In the genomic region with DNA sequence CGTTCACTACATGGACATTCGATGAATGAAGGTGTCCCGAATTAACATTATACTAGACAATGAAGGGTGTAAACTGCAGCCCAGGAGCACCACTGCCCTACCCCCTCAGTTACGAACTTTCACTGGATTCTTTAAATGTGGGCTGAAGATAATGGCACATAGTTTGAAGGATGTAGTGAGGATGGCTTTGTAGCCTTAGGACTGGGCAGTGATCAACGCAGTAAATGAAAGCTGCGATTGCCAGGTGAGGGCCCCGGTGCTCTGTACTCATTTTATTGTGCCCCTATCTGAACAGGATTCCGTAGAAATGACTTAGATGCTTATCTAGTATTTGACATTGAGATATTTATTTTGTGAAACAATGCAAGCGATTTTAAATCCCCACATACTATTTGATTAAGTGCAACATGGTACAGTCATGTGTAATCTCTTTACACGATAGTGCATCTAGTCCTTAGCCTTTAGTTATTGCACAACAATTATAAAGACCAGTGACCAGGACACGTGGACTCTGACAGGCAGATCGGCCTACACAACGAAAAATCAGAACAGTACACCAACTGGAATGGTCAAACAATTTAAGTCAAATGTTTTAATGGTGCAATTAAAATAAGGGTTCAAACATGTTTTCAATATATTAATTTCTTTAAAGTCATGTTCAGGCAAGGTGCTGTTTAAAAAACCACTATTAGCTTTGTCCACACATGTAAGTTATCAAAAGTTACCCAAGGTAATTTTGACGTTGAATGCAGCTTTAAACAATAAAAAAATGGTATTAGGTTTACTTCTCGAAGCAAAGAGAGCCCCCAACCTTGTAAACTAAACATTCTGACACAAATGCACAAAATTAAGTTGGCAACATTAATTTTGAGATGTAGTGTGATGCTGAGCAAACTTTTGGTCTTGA, we compare ENCODE assay signal across 8 cellular contexts. TPM values are rescaled to one million over a fixed set of nuclear protein-coding genes. Genes with fewer than 3 reads are reported as not detected.
DNase-seq lines count a peak whose midpoint lies in the region; ATAC-seq, FAIRE-seq and TF ChIP-seq lines count a peak whose summit lies in the region.

No MANE protein-coding gene starts in this region.

- H3K9me2 ChIP-seq in OCI-LY1 (ENCODE audit: low read depth, low read length) = no peaks in the 10 kb centered on the region

- H3K4me3 ChIP-seq in OCI-LY1 (ENCODE audit: low read depth, low read length, poor library complexity, severe bottlenecking) (peak overlapping the region; percentile 97), epithelial cell of proximal tubule (ENCODE audit: low read depth, low read length) (peak overlapping the region; percentile 68), skeletal muscle tissue (ENCODE audit: low read length in 3 of 3) (peak overlapping the region; percentile 92 to 94 (median 94))

- no peak overlapping the region for H3K27ac Mint-ChIP-seq in activated CD4-positive, alpha-beta T cell treated with anti-CD3 and anti-CD28 coated beads for 36 hours

- H3K27me3 Mint-ChIP-seq in activated CD4-positive, alpha-beta T cell treated with anti-CD3 and anti-CD28 coated beads for 36 hours = no peaks in the 10 kb centered on the region

- H3K4me1 ChIP-seq in OCI-LY1 (ENCODE audit: insufficient read depth, low read length, severe bottlenecking) (peaks cover 22% of the 10 kb centered on the region), skeletal muscle tissue (ENCODE audit: control insufficient read depth in 3 of 3, insufficient read depth in 3 of 3, low read length in 3 of 3) (peaks cover 47 to 57% (median 49%) of the 10 kb centered on the region in 3 donors)

- peaks cover 4% of the 10 kb centered on the region for H3K36me3 Mint-ChIP-seq in activated CD4-positive, alpha-beta T cell treated with anti-CD3 and anti-CD28 coated beads for 36 hours (ENCODE audit: low read depth)

- no peaks in the 10 kb centered on the region for H3K27me3 ChIP-seq in OCI-LY1 (ENCODE audit: insufficient read depth, low read length)
- H3K27me3 ChIP-seq in skeletal muscle tissue (ENCODE audit: control insufficient read depth in 3 of 3, insufficient read depth in 3 of 3, low read length in 3 of 3) = no peaks in the 10 kb centered on the region

- DNase-seq in activated CD4-positive, alpha-beta T cell treated with anti-CD3 and anti-CD28 coated beads for 36 hours = peak; percentile 34
- no peak for DNase-seq in activated CD4-positive, alpha-beta T cell treated with anti-CD3 and anti-CD28 coated beads, Interleukin-2, amount 50 U/mL, for 4 hours
- DNase-seq in epithelial cell of proximal tubule (ENCODE audit: low read depth) (no peak), frontal cortex (ENCODE audit: low spot score in 2 of 2) (no peak), AG08396 (ENCODE audit: low spot score) (no peak), Ammon's horn (ENCODE audit: low spot score) (no peak)

- H3K9ac ChIP-seq in OCI-LY1 (ENCODE audit: low read length) (peak overlapping the region; percentile 99), skeletal muscle tissue (ENCODE audit: low read depth in 1 of 3, low read length in 3 of 3) (peak overlapping the region; percentile 96 to 97 (median 96))

- no peaks in the 10 kb centered on the region for H4K20me1 ChIP-seq in OCI-LY1 (ENCODE audit: insufficient read depth, low read length)

- H2AFZ ChIP-seq in OCI-LY1 (ENCODE audit: low read length) = no peak overlapping the region

- H3K9me3 Mint-ChIP-seq in activated CD4-positive, alpha-beta T cell treated with anti-CD3 and anti-CD28 coated beads for 36 hours (ENCODE audit: low read depth) = no peaks in the 10 kb centered on the region

- H3K4me1 Mint-ChIP-seq in activated CD4-positive, alpha-beta T cell treated with anti-CD3 and anti-CD28 coated beads for 36 hours = peaks cover 24% of the 10 kb centered on the region

- H3K9me3 ChIP-seq in OCI-LY1 (ENCODE audit: low read length) (no peaks in the 10 kb centered on the region), skeletal muscle tissue (ENCODE audit: control insufficient read depth in 3 of 3, low read length in 3 of 3) (no peaks in the 10 kb centered on the region)

- no peak overlapping the region for H3K4me3 Mint-ChIP-seq in activated CD4-positive, alpha-beta T cell treated with anti-CD3 and anti-CD28 coated beads for 36 hours

- POLR2A ChIA-PET in activated CD4-positive, alpha-beta T cell treated with anti-CD3 and anti-CD28 coated beads for 36 hours (lab: Charles Lee) = interaction anchor here (0.6 to 2.8 kb wide), 5 partner anchors 16 to 135 kb away, joined by 3 to 24 read pairs (median 3); a partner anchor contains a TSS

- intact Hi-C loops in activated CD4-positive, alpha-beta T cell treated with anti-CD3 and anti-CD28 coated beads for 36 hours (cut with DNase I, micrococcal nuclease) = loop anchor here (1.0 to 10.0 kb wide), 6 partner anchors 135 to 703 kb away; a partner anchor contains a TSS

- H3K79me2 ChIP-seq in OCI-LY1 (ENCODE audit: insufficient read depth, low read length) = no peaks in the 10 kb centered on the region

- CTCF ChIA-PET in activated CD4-positive, alpha-beta T cell treated with anti-CD3 and anti-CD28 coated beads for 36 hours (lab: Charles Lee) = interaction anchor here (0.5 to 7.7 kb wide), 6 partner anchors 15 to 942 kb away, joined by 3 to 78 read pairs (median 6); a partner anchor contains a TSS

- ATAC-seq in activated CD4-positive, alpha-beta T cell treated with anti-CD3 and anti-CD28 coated beads for 36 hours = no peak

- H3K36me3 ChIP-seq in OCI-LY1 (ENCODE audit: insufficient read depth, low read length) (peaks cover 22% of the 10 kb centered on the region), skeletal muscle tissue (ENCODE audit: control insufficient read depth in 3 of 3, insufficient read depth in 3 of 3, low read length in 3 of 3) (peaks cover 2 to 28% (median 4%) of the 10 kb centered on the region in 3 donors)

- peak overlapping the region; percentile 89 for H3K4me2 ChIP-seq in OCI-LY1 (ENCODE audit: low read length)

- H3K27ac ChIP-seq in OCI-LY1 (ENCODE audit: low read depth, low read length, poor library complexity, severe bottlenecking) (peak overlapping the region; percentile 91), skeletal muscle tissue (ENCODE audit: low read depth, low read length) (peak overlapping the region; percentile 99)

- FAIRE-seq in frontal cortex (lab: Jason Lieb, UNC) = no peak

- TF ChIP-seq CTCF in OCI-LY1 (IDR thresholded peaks at IDR 0.05; ENCODE audit: low read length) (no peak), epithelial cell of proximal tubule (conservative IDR thresholded peaks at IDR 0.05; ENCODE audit: low read depth, low read length) (no peak)

- no peaks in the 10 kb centered on the region for H3F3A ChIP-seq in OCI-LY1 (ENCODE audit: insufficient read depth, low read length)

RNA-seq across cellular contexts. Expression of a gene that starts 17.4 kb away (rescaled TPM):
- 10 to 100 TPM; 23.7 to 26.8 TPM for total RNA-seq in activated CD4-positive, alpha-beta T cell treated with anti-CD3 and anti-CD28 coated beads for 36 hours
- total RNA-seq in epithelial cell of proximal tubule = 2.1 and 6.3 TPM in 2 replicates
- total RNA-seq in skeletal muscle tissue = 5.7 TPM
- total RNA-seq in frontal cortex = 3.7 TPM
